ENCODE assay signal across 25 cellular contexts in genomic region chr7:13713092-13713491, GRCh38.
"Had no signal": no experiment of that assay in that cellular context is flagged by ENCODE, and none has a peak within 500 bp of the region (broad histone marks: within the 10 kb centered on the region; RNA-seq: fewer than 3 reads in every experiment).

No MANE protein-coding gene starts in this region.

- DNase-seq: colonic mucosa; cortex of kidney; dermis blood vessel endothelial cell; dorsolateral prefrontal cortex; effector CD4-positive, alpha-beta T cell; effector CD8-positive, alpha-beta T cell; effector memory CD4-positive, alpha-beta T cell; effector memory CD8-positive, alpha-beta T cell; endodermal cell; erythroblast; esophagus squamous epithelium; foreskin fibroblast; foreskin keratinocyte; foreskin melanocyte; gastrocnemius medialis; glutamatergic neuron; head of caudate nucleus; heart left ventricle; heart right ventricle had no signal

- ATAC-seq: effector memory CD8-positive, alpha-beta T cell; esophagus mucosa; foreskin keratinocyte; gastrocnemius medialis; gastroesophageal sphincter; heart left ventricle; heart right ventricle had no signal

- H3K27me3 ChIP-seq: colonic mucosa, dorsolateral prefrontal cortex, esophagus muscularis mucosa, esophagus squamous epithelium, foreskin keratinocyte, gastrocnemius medialis, gastroesophageal sphincter, heart left ventricle, heart right ventricle had no signal

- H3K9me3 ChIP-seq: colonic mucosa had no signal

- H3K4me1 ChIP-seq: colonic mucosa, esophagus muscularis mucosa, esophagus squamous epithelium, foreskin keratinocyte, gastrocnemius medialis, gastroesophageal sphincter, heart left ventricle, heart right ventricle had no signal

- H3K36me3 ChIP-seq: colonic mucosa, esophagus muscularis mucosa, esophagus squamous epithelium, gastrocnemius medialis, gastroesophageal sphincter, heart left ventricle, heart right ventricle had no signal

- H3K27ac Mint-ChIP-seq: dendritic cell treated with granulocyte-macrophage colony-stimulating factor and Interleukin-4, amounts not matched to agents 40 ng/mL and 50 ng/mL, for 4 days; effector memory CD8-positive, alpha-beta T cell; endodermal cell had no signal

- H3K4me3 Mint-ChIP-seq: dendritic cell treated with granulocyte-macrophage colony-stimulating factor and Interleukin-4, amounts not matched to agents 40 ng/mL and 50 ng/mL, for 4 days; effector memory CD8-positive, alpha-beta T cell; endodermal cell had no signal

- H3K4me3 ChIP-seq: colonic mucosa, coronary artery, dorsolateral prefrontal cortex, esophagus muscularis mucosa, esophagus squamous epithelium, gastrocnemius medialis, gastroesophageal sphincter, heart left ventricle, heart right ventricle had no signal

- H3K27me3 Mint-ChIP-seq: dendritic cell treated with granulocyte-macrophage colony-stimulating factor and Interleukin-4, amounts not matched to agents 40 ng/mL and 50 ng/mL, for 4 days; effector memory CD8-positive, alpha-beta T cell had no signal

- H3K27ac ChIP-seq: colonic mucosa, coronary artery, dorsolateral prefrontal cortex, epithelial cell of prostate, esophagus muscularis mucosa, esophagus squamous epithelium, foreskin keratinocyte, gastrocnemius medialis, gastroesophageal sphincter, heart left ventricle, heart right ventricle had no signal
